In the genomic region with DNA sequence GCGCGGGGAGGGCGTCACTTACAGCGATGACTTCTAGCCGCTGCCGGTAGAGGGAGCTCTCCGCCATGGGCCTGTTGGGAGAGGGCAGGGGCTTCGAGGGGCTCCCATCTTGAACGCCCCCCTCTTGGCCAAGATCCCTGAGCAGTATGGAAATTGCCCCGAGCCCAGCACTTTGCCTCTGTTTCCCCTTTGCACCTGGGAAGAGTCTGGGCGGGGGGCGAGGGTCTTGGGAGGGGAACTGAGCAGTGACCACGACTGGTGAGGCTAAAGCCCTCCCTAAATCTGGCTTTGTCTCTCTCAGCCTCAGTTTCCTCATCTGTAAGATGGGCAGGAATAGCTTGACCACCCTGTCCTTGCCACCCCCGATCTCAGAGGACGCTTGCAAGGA, we compare ENCODE assay signal across 9 cellular contexts. TPM values are rescaled to one million over a fixed set of nuclear protein-coding genes. Genes with fewer than 3 reads are reported as not detected.
DNase-seq lines count a peak whose midpoint lies in the region; ATAC-seq and TF ChIP-seq lines count a peak whose summit lies in the region.
"Had no signal": no experiment of that assay in that cellular context is flagged by ENCODE, and none has a peak within 500 bp of the region (broad histone marks: within the 10 kb centered on the region; RNA-seq: fewer than 3 reads in every experiment).

No MANE protein-coding gene starts in this region.

- ATAC-seq in activated B cell treated with CpG ODN at 0.5 μM for 24 hours (ENCODE audit: low read depth) (peak; percentile 68), GM18858 (IDR thresholded peaks at IDR 0.05; ENCODE audit: unreplicated experiment) (no peak)

- no peaks in the 10 kb centered on the region for H3K36me3 ChIP-seq in skeletal muscle satellite cell (ENCODE audit: insufficient read depth, low read length)
- H3K36me3 ChIP-seq in sigmoid colon: no peaks in the 10 kb centered on the region

- in situ Hi-C loops in GM13977 (cut with MboI; ENCODE audit: low pct_unique_long_range_greater_than_20kb, low sequenced_read_pairs, unreplicated experiment): loop anchor here (25.0 kb wide), 1 partner anchor 472 kb away; no protein-coding TSS in a partner anchor

- TF ChIP-seq EP300 in sigmoid colon (IDR thresholded peaks at IDR 0.05): no peak

- H3K4me1 ChIP-seq in skeletal muscle satellite cell (ENCODE audit: control insufficient read depth, insufficient read depth, low read length) (no peaks in the 10 kb centered on the region), sigmoid colon (peaks cover 0 to 16% (median 9%) of the 10 kb centered on the region in 4 donors)

- H3K9ac ChIP-seq in skeletal muscle satellite cell (ENCODE audit: low read depth, low read length): no peak overlapping the region

- TF ChIP-seq POLR2A in sigmoid colon (IDR thresholded peaks at IDR 0.05): no peak

- CTCF ChIA-PET in activated B cell treated with CpG ODN at 0.5 μM for 24 hours (lab: Charles Lee): interaction anchor here (1.1 to 1.8 kb wide), 10 partner anchors 9 to 177 kb away, joined by 3 to 9 read pairs (median 4); a partner anchor contains a TSS

- 18 to 21% methylated on average over 15 of the region's 15 CpGs for WGBS in sigmoid colon, 2 donors

- DNase-seq in GM13977 (ENCODE audit: low spot score) (peak; percentile 85), activated B cell treated with CpG ODN at 0.5 μM for 24 hours (peak; percentile 35), sigmoid colon (no peak), superior temporal gyrus (ENCODE audit: extremely low spot score) (no peak), nucleus accumbens (lab: John Stamatoyannopoulos, UW) (no peak)
- peak; percentile 43 for DNase-seq in effector CD4-positive, alpha-beta T cell

- H3K36me3 Mint-ChIP-seq in activated B cell treated with CpG ODN at 0.5 μM for 24 hours (ENCODE audit: low read depth): no peaks in the 10 kb centered on the region

- H3K27me3 ChIP-seq in skeletal muscle satellite cell (ENCODE audit: control insufficient read depth, insufficient read depth, low read length): peaks cover 34% of the 10 kb centered on the region
- H3K27me3 ChIP-seq in sigmoid colon: peaks cover 14 to 63% (median 51%) of the 10 kb centered on the region in 3 donors

- H3K4me3 ChIP-seq in skeletal muscle satellite cell (ENCODE audit: low read length): no peak overlapping the region
- no peak overlapping the region for H3K4me3 ChIP-seq in sigmoid colon
- H3K4me3 ChIP-seq: lung had no signal

- H3K4me2 ChIP-seq in skeletal muscle satellite cell (ENCODE audit: low read length): peak overlapping the region; percentile 35

- POLR2A ChIA-PET in activated B cell treated with CpG ODN at 0.5 μM for 24 hours (lab: Charles Lee): interaction anchor here (0.5 to 1.6 kb wide), 3 partner anchors 10 to 177 kb away, joined by 3 to 9 read pairs (median 3); a partner anchor contains a TSS

- no peaks in the 10 kb centered on the region for H3K9me3 Mint-ChIP-seq in activated B cell treated with CpG ODN at 0.5 μM for 24 hours

- no peak overlapping the region for H3K4me3 Mint-ChIP-seq in activated B cell treated with CpG ODN at 0.5 μM for 24 hours

- H3K27me3 Mint-ChIP-seq in activated B cell treated with CpG ODN at 0.5 μM for 24 hours: peaks cover 39% of the 10 kb centered on the region

- H3K27ac ChIP-seq in sigmoid colon: no peak overlapping the region

- TF ChIP-seq CTCF in GM13977 (IDR thresholded peaks at IDR 0.05; ENCODE audit: extremely low read depth, insufficient read depth, missing control alignments) (peak; percentile 80), activated B cell treated with CpG ODN at 0.5 μM for 24 hours (IDR thresholded peaks at IDR 0.05) (no peak), sigmoid colon (IDR thresholded peaks at IDR 0.05) (peak in 2 of 4 experiments; percentile 27 to 47)

- H3K4me1 Mint-ChIP-seq in activated B cell treated with CpG ODN at 0.5 μM for 24 hours: peaks cover 18% of the 10 kb centered on the region

- no peak overlapping the region for H3K27ac Mint-ChIP-seq in activated B cell treated with CpG ODN at 0.5 μM for 24 hours

- H3K9me3 ChIP-seq in skeletal muscle satellite cell (replicated peaks; ENCODE audit: low read length) (no peaks in the 10 kb centered on the region), sigmoid colon (no peaks in the 10 kb centered on the region)

- intact Hi-C loops in activated B cell treated with CpG ODN at 0.5 μM for 24 hours (cut with micrococcal nuclease) (no loop called here), sigmoid colon (cut with DNase I) (no loop called here)

RNA-seq across cellular contexts. Expression of a gene that starts 2.8 kb away (rescaled TPM):
- total RNA-seq in activated B cell treated with CpG ODN at 0.5 μM for 24 hours (not detected in 2 replicates), sigmoid colon (under 1 TPM in 2 of 4 donors, not detected in 2; 0.41 to 0.66 TPM)
- not detected in 2 replicates for total RNA-seq in skeletal muscle satellite cell (2012; rRNA removed)
- 1 to 10 TPM in 1 of 3 donors, not detected in 2; 1.5 TPM for polyA plus RNA-seq in sigmoid colon

RNA-seq across cellular contexts. Expression of a gene that starts 13.5 kb away (rescaled TPM):
- total RNA-seq in activated B cell treated with CpG ODN at 0.5 μM for 24 hours (0.15 and 0.18 TPM in 2 replicates), sigmoid colon (1 to 10 TPM; 1.4 to 3.8 (median 1.7) TPM)
- not detected in 2 replicates for total RNA-seq in skeletal muscle satellite cell (2012; rRNA removed)
- 10 to 100 TPM; 22.7 to 26.4 (median 25.2) TPM for polyA plus RNA-seq in sigmoid colon

RNA-seq across cellular contexts. Expression of a gene that starts 26.5 kb away (rescaled TPM):
- total RNA-seq in activated B cell treated with CpG ODN at 0.5 μM for 24 hours (not detected in 2 replicates), sigmoid colon (not detected)
- total RNA-seq in skeletal muscle satellite cell (2012; rRNA removed): 0.51 TPM in 1 of 2 replicates, not detected in the other
- under 1 TPM in 1 of 3 donors, not detected in 2; 0.06 TPM for polyA plus RNA-seq in sigmoid colon

RNA-seq across cellular contexts. Expression of a gene that starts 27.5 kb away (rescaled TPM):
- 34.5 and 34.6 TPM in 2 replicates for total RNA-seq in activated B cell treated with CpG ODN at 0.5 μM for 24 hours
- 1.1 and 2.5 TPM in 2 replicates for total RNA-seq in skeletal muscle satellite cell (2012; rRNA removed)
- total RNA-seq in sigmoid colon: 1 to 10 TPM; 1.4 to 2.5 (median 1.5) TPM
- 10 to 100 TPM in 1 of 3 donors, 1 to 10 TPM in 1, under 1 TPM in 1; 0.60 to 10.3 (median 1.6) TPM for polyA plus RNA-seq in sigmoid colon

RNA-seq across cellular contexts. Expression of a gene that starts 31.1 kb away (rescaled TPM):
- not detected in 2 replicates for total RNA-seq in activated B cell treated with CpG ODN at 0.5 μM for 24 hours
- total RNA-seq in skeletal muscle satellite cell (2012; rRNA removed): not detected in 2 replicates
- total RNA-seq in sigmoid colon: 1 to 10 TPM in 1 of 4 donors, not detected in 3; 1.1 TPM
- not detected for polyA plus RNA-seq in sigmoid colon

Comparison
In these comparisons a context has a peak if more than half of its experiments do, and no peak if none do; other contexts are left out.
1. DNase-seq: peak in GM13977 (single experiment), activated B cell treated with CpG ODN at 0.5 μM for 24 hours (single experiment) and effector CD4-positive, alpha-beta T cell (single experiment); none in sigmoid colon (single experiment), superior temporal gyrus (single experiment) and nucleus accumbens (0 of 56).